29 cellular contexts compared by ENCODE assay signal in genomic region chr20:10368702-10369041, GRCh38.
"Had no signal": no experiment of that assay in that cellular context is flagged by ENCODE, and none has a peak within 500 bp of the region (broad histone marks: within the 10 kb centered on the region; RNA-seq: fewer than 3 reads in every experiment).

No MANE protein-coding gene starts in this region.

- H3K4me1 ChIP-seq: adrenal gland, esophagus squamous epithelium, gastroesophageal sphincter had no signal

- H3K4me1 Mint-ChIP-seq: activated CD4-positive, alpha-beta T cell treated with anti-CD3 and anti-CD28 coated beads, Interleukin-2, amount 10 ng/mL, durations not matched to agents 7 days and 5 days; activated naive CD4-positive, alpha-beta T cell treated with anti-CD3 and anti-CD28 coated beads, Interleukin-2, amount 50 U/mL, for 24 hours had no signal

- H3K9me3 Mint-ChIP-seq: activated CD4-positive, alpha-beta T cell treated with anti-CD3 and anti-CD28 coated beads, Interleukin-2, amount 10 ng/mL, durations not matched to agents 7 days and 5 days; activated naive CD4-positive, alpha-beta T cell treated with anti-CD3 and anti-CD28 coated beads, Interleukin-2, amount 50 U/mL, for 24 hours; activated naive CD8-positive, alpha-beta T cell treated with anti-CD3 and anti-CD28 coated beads for 36 hours had no signal

- H3K4me3 Mint-ChIP-seq: activated CD4-positive, alpha-beta T cell treated with anti-CD3 and anti-CD28 coated beads, Interleukin-2, amount 10 ng/mL, durations not matched to agents 7 days and 5 days; activated CD8-positive, alpha-beta T cell treated with anti-CD3 and anti-CD28 coated beads for 36 hours; activated naive CD4-positive, alpha-beta T cell treated with anti-CD3 and anti-CD28 coated beads for 36 hours; activated naive CD4-positive, alpha-beta T cell treated with anti-CD3 and anti-CD28 coated beads, Interleukin-2, amount 50 U/mL, for 24 hours; activated naive CD8-positive, alpha-beta T cell treated with anti-CD3 and anti-CD28 coated beads for 36 hours; activated naive CD8-positive, alpha-beta T cell treated with anti-CD3 and anti-CD28 coated beads, Interleukin-2, amount 50 U/mL, for 24 hours; activated T-cell treated with anti-CD3 and anti-CD28 coated beads, Interleukin-2, amount 50 U/mL, for 4 hours had no signal

- H3K36me3 ChIP-seq: adrenal gland, esophagus squamous epithelium, gastroesophageal sphincter, heart right ventricle had no signal

- H3K36me3 Mint-ChIP-seq: activated naive CD4-positive, alpha-beta T cell treated with anti-CD3 and anti-CD28 coated beads, Interleukin-2, amount 50 U/mL, for 24 hours; activated naive CD8-positive, alpha-beta T cell treated with anti-CD3 and anti-CD28 coated beads for 36 hours had no signal

- H3K9me3 ChIP-seq: adrenal gland, body of pancreas, esophagus squamous epithelium, gastroesophageal sphincter had no signal

- H3K4me3 ChIP-seq: adrenal gland, body of pancreas, esophagus squamous epithelium, gastroesophageal sphincter, heart right ventricle had no signal

- H3K27ac ChIP-seq: adrenal gland, epithelial cell of prostate, esophagus squamous epithelium, gastroesophageal sphincter, heart right ventricle had no signal

- DNase-seq: activated CD4-positive, alpha-beta T cell treated with anti-CD3 and anti-CD28 coated beads for 1 hour; activated CD4-positive, alpha-beta T cell treated with anti-CD3 and anti-CD28 coated beads for 4 hours; activated CD4-positive, alpha-beta T cell treated with anti-CD3 and anti-CD28 coated beads, Interleukin-2, amount 10 ng/mL, durations not matched to agents 7 days and 5 days; activated CD4-positive, alpha-beta T cell treated with anti-CD3 and anti-CD28 coated beads, Interleukin-2, amount 50 U/mL, for 4 hours; activated CD8-positive, alpha-beta memory T cell treated with anti-CD3 and anti-CD28 coated beads for 24 hours; activated CD8-positive, alpha-beta T cell treated with anti-CD3 and anti-CD28 coated beads for 36 hours; activated effector memory CD4-positive, alpha-beta T cell treated with anti-CD3 and anti-CD28 coated beads, Interleukin-2, amount 50 U/mL, for 16 hours; activated naive CD4-positive, alpha-beta T cell treated with anti-CD3 and anti-CD28 coated beads for 36 hours; activated naive CD8-positive, alpha-beta T cell treated with anti-CD3 and anti-CD28 coated beads for 36 hours; activated naive CD8-positive, alpha-beta T cell treated with anti-CD3 and anti-CD28 coated beads, Interleukin-2, amount 50 U/mL, for 24 hours; activated T-cell treated with anti-CD3 and anti-CD28 coated beads, Interleukin-2, amount 50 U/mL, for 4 hours; adrenal gland; amygdala; aorta; body of pancreas; caudate nucleus; cortex of kidney; dermis blood vessel endothelial cell; effector CD4-positive, alpha-beta T cell; esophagus squamous epithelium; foreskin melanocyte; heart right ventricle; T-helper 2 cell had no signal

- H3K27ac Mint-ChIP-seq: activated CD4-positive, alpha-beta T cell treated with anti-CD3 and anti-CD28 coated beads, Interleukin-2, amount 10 ng/mL, durations not matched to agents 7 days and 5 days; activated CD8-positive, alpha-beta T cell treated with anti-CD3 and anti-CD28 coated beads for 36 hours; activated naive CD4-positive, alpha-beta T cell treated with anti-CD3 and anti-CD28 coated beads for 36 hours; activated naive CD4-positive, alpha-beta T cell treated with anti-CD3 and anti-CD28 coated beads, Interleukin-2, amount 50 U/mL, for 24 hours; activated naive CD8-positive, alpha-beta T cell treated with anti-CD3 and anti-CD28 coated beads for 36 hours; activated naive CD8-positive, alpha-beta T cell treated with anti-CD3 and anti-CD28 coated beads, Interleukin-2, amount 50 U/mL, for 24 hours; activated T-helper 2 cell treated with anti-CD3 and anti-CD28 coated beads, Interferon-gamma antibody, Interleukin-2, Interleukin-4, amounts not matched to agents 10 μg/mL and 5 μg/mL and 100 μg/mL, durations not matched to agents 14 hours and 24 hours and 36 hours had no signal

- H3K27me3 ChIP-seq: adrenal gland, body of pancreas, esophagus squamous epithelium, gastroesophageal sphincter had no signal

- ATAC-seq: activated CD8-positive, alpha-beta T cell treated with anti-CD3 and anti-CD28 coated beads for 36 hours; activated naive CD8-positive, alpha-beta T cell treated with anti-CD3 and anti-CD28 coated beads, Interleukin-2, amount 50 U/mL, for 24 hours; activated T-cell treated with anti-CD3 and anti-CD28 coated beads, Interleukin-2, amount 50 U/mL, for 4 hours; body of pancreas; gastroesophageal sphincter; heart right ventricle had no signal

- FAIRE-seq: colon, endometrium had no signal
